Comparison of ENCODE assay signal across 15 cellular contexts in genomic region chr11:56910046-56910753, GRCh38.
DNase-seq lines count a peak whose midpoint lies in the region; ATAC-seq and TF ChIP-seq lines count a peak whose summit lies in the region.
"Had no signal": no experiment of that assay in that cellular context is flagged by ENCODE, and none has a peak within 500 bp of the region (broad histone marks: within the 10 kb centered on the region; RNA-seq: fewer than 3 reads in every experiment).

No MANE protein-coding gene starts in this region.

- TF ChIP-seq CTCF in PC-3 (conservative IDR thresholded peaks at IDR 0.05; ENCODE audit: low read depth, low read length) (no peak), body of pancreas (IDR thresholded peaks at IDR 0.05) (no peak), hepatocyte (IDR thresholded peaks at IDR 0.05; ENCODE audit: poor library complexity) (no peak), smooth muscle cell (IDR thresholded peaks at IDR 0.05; ENCODE audit: borderline replicate concordance, insufficient read depth, poor library complexity, severe bottlenecking) (no peak)

- peaks cover 10% of the 10 kb centered on the region for H3F3A ChIP-seq in PC-3 (ENCODE audit: low read length, unreplicated experiment)
- H3F3A ChIP-seq in smooth muscle cell (ENCODE audit: low read depth) = peaks cover 9% of the 10 kb centered on the region

- 22 to 29% methylated on average over 10 of the region's 10 CpGs for WGBS in body of pancreas, 2 donors
- WGBS in hepatocyte (ENCODE audit: low lambda C conversion rate, missing lambda C conversion rate) = 56% methylated on average over 10 of the region's 10 CpGs
- WGBS in smooth muscle cell (ENCODE audit: low lambda C conversion rate) = 52% methylated on average over 10 of the region's 10 CpGs

- POLR2A ChIA-PET in PC-3 (lab: Charles Lee; ENCODE audit: unreplicated experiment) = no interaction called here

- no peak for TF ChIP-seq POLR2A in body of pancreas (IDR thresholded peaks at IDR 0.05)

- peak overlapping the region; percentile 54 for H3K27ac ChIP-seq in PC-3 (ENCODE audit: low read length)
- peak overlapping the region in 1 of 4 donors; percentile 37 for H3K27ac ChIP-seq in body of pancreas
- peak overlapping the region; percentile 62 for H3K27ac ChIP-seq in hepatocyte
- peak overlapping the region; percentile 98 for H3K27ac ChIP-seq in smooth muscle cell (ENCODE audit: low read depth)
- H3K27ac ChIP-seq: C4-2B, KMS-11 had no signal

- no peaks in the 10 kb centered on the region for H3K27me3 ChIP-seq in PC-3 (ENCODE audit: low read length)
- H3K27me3 ChIP-seq in body of pancreas = no peaks in the 10 kb centered on the region
- H3K27me3 ChIP-seq in hepatocyte = no peaks in the 10 kb centered on the region
- no peaks in the 10 kb centered on the region for H3K27me3 ChIP-seq in smooth muscle cell (ENCODE audit: low read depth)

- no peaks in the 10 kb centered on the region for H3K9me2 ChIP-seq in PC-3 (replicated peaks; ENCODE audit: low read length)
- H3K9me2 ChIP-seq in hepatocyte (replicated peaks; ENCODE audit: insufficient read depth) = no peaks in the 10 kb centered on the region

- H2AFZ ChIP-seq in PC-3 (ENCODE audit: low read length) (peak overlapping the region; percentile 52), hepatocyte (no peak overlapping the region), smooth muscle cell (ENCODE audit: low read depth) (no peak overlapping the region)

- intact Hi-C loops in PC-3 (cut with micrococcal nuclease) = no loop called here
- intact Hi-C loops in body of pancreas (cut with DNase I) = no loop called here
- intact Hi-C loops in left cardiac atrium (cut with DNase I) = no loop called here

- H4K20me1 ChIP-seq in PC-3 (ENCODE audit: low read length) = no peaks in the 10 kb centered on the region
- H4K20me1 ChIP-seq in hepatocyte (ENCODE audit: insufficient read depth, poor library complexity, severe bottlenecking) = no peaks in the 10 kb centered on the region
- H4K20me1 ChIP-seq in smooth muscle cell (ENCODE audit: low read depth) = no peaks in the 10 kb centered on the region

- peak; percentile 25 for DNase-seq in PC-3
- DNase-seq in body of pancreas = peak in 1 of 4 donors; percentile 12
- peak; percentile 26 for DNase-seq in hepatocyte (ENCODE audit: low spot score)
- no peak for DNase-seq in smooth muscle cell (lab: John Stamatoyannopoulos, UW; ENCODE audit: unreplicated experiment)
- no peak for DNase-seq in stimulated activated CD4-positive, alpha-beta T cell treated with anti-CD3 and anti-CD28 coated beads, Interleukin-2, amount 100 ng/mL, for 48 hours
- DNase-seq in left cardiac atrium = no peak
- DNase-seq: AML-193, DMS 273 treated with DMSO at 0.1 percent for 48 hours, DND-41, NCI-H1417, NCI-H187 treated with DMSO at 0.1 percent for 48 hours, NCI-H524 had no signal

- H3K36me3 ChIP-seq in PC-3 (ENCODE audit: low read depth, low read length) = no peaks in the 10 kb centered on the region
- H3K36me3 ChIP-seq in body of pancreas (replicated peaks in 1 of 2; ENCODE audit: insufficient read depth in 1 of 2, low read depth in 2 of 2) = no peaks in the 10 kb centered on the region
- no peaks in the 10 kb centered on the region for H3K36me3 ChIP-seq in hepatocyte (replicated peaks; ENCODE audit: insufficient read depth, low read depth)
- H3K36me3 ChIP-seq in smooth muscle cell (ENCODE audit: low read depth) = no peaks in the 10 kb centered on the region

- H3K4me2 ChIP-seq in PC-3 (ENCODE audit: low read length) (peak overlapping the region; percentile 61), hepatocyte (peak overlapping the region; percentile 15), smooth muscle cell (peak overlapping the region; percentile 80)
- H3K4me2 ChIP-seq: KMS-11 had no signal

- no peaks in the 10 kb centered on the region for H3K9me3 ChIP-seq in PC-3 (ENCODE audit: low read length)
- H3K9me3 ChIP-seq in body of pancreas = no peaks in the 10 kb centered on the region
- H3K9me3 ChIP-seq in hepatocyte (ENCODE audit: low read depth) = peaks cover 4% of the 10 kb centered on the region
- no peaks in the 10 kb centered on the region for H3K9me3 ChIP-seq in smooth muscle cell (replicated peaks; ENCODE audit: low read depth)

- ATAC-seq in PC-3 = no peak
- peak; percentile 73 for ATAC-seq in body of pancreas
- no peak for ATAC-seq in GM19035 (IDR thresholded peaks at IDR 0.05; ENCODE audit: unreplicated experiment)
- ATAC-seq in left cardiac atrium = no peak

- CTCF ChIA-PET in PC-3 (lab: Charles Lee) = interaction anchor here (0.5 kb wide), 1 partner anchor 340 kb away, joined by 3 read pairs; no protein-coding TSS in a partner anchor

- BruUV-seq in PC-3 (replicated peaks; lab: Mats Ljungman, UMichigan) = no TSS peak

- H3K4me3 ChIP-seq in PC-3 (ENCODE audit: low read length) (peak overlapping the region; percentile 18; the same call in 1 of the 2 replicates), body of pancreas (no peak overlapping the region), hepatocyte (no peak overlapping the region), smooth muscle cell (no peak overlapping the region)

- peaks cover 41% of the 10 kb centered on the region for H3K4me1 ChIP-seq in PC-3 (ENCODE audit: insufficient read depth, low read length)
- no peaks in the 10 kb centered on the region for H3K4me1 ChIP-seq in body of pancreas
- peaks cover 11% of the 10 kb centered on the region for H3K4me1 ChIP-seq in hepatocyte (ENCODE audit: insufficient read depth)
- peaks cover 12% of the 10 kb centered on the region for H3K4me1 ChIP-seq in smooth muscle cell (ENCODE audit: low read depth)

- H3K9ac ChIP-seq in PC-3 (ENCODE audit: low read length) (no peak overlapping the region), smooth muscle cell (ENCODE audit: low read depth) (peak overlapping the region; percentile 80)
- H3K9ac ChIP-seq: KMS-11 had no signal

- H3K79me2 ChIP-seq in PC-3 (ENCODE audit: low read length) (no peaks in the 10 kb centered on the region), hepatocyte (no peaks in the 10 kb centered on the region), smooth muscle cell (ENCODE audit: low read depth) (no peaks in the 10 kb centered on the region)

Comparison
In these comparisons a context has a peak if more than half of its experiments do, and no peak if none do; other contexts are left out.
1. DNase-seq: peak in PC-3 (single experiment) and hepatocyte (single experiment); none in smooth muscle cell (single experiment), stimulated activated CD4-positive, alpha-beta T cell treated with anti-CD3 and anti-CD28 coated beads, Interleukin-2, amount 100 ng/mL, for 48 hours (0 of 2) and left cardiac atrium (single experiment).
2. H3K4me2 ChIP-seq: peak in every context shown above with its lines; median percentile 80 in smooth muscle cell; 61 in PC-3; 15 in hepatocyte.